15 cellular contexts compared by ENCODE assay signal in genomic region chr3:122395582-122395981, GRCh38.
"Had no signal": no experiment of that assay in that cellular context is flagged by ENCODE, and none has a peak within 500 bp of the region (broad histone marks: within the 10 kb centered on the region; RNA-seq: fewer than 3 reads in every experiment).

No MANE protein-coding gene starts in this region.

- H3K27ac Mint-ChIP-seq: activated CD4-positive, alpha-beta memory T cell treated with anti-CD3 and anti-CD28 coated beads, Interleukin-2, amount 10 ng/mL, durations not matched to agents 7 days and 5 days; activated naive CD8-positive, alpha-beta T cell treated with anti-CD3 and anti-CD28 coated beads, Interleukin-2, amount 10 ng/mL, durations not matched to agents 7 days and 5 days; effector memory CD8-positive, alpha-beta T cell; type B pancreatic cell had no signal

- H3K27ac ChIP-seq: epithelial cell of prostate, lower lobe of right lung, psoas muscle, right lobe of liver, WERI-Rb-1 had no signal

- H3K9me3 ChIP-seq: lower lobe of right lung, psoas muscle, right lobe of liver had no signal

- H3K9me3 Mint-ChIP-seq: activated CD4-positive, alpha-beta memory T cell treated with anti-CD3 and anti-CD28 coated beads, Interleukin-2, amount 10 ng/mL, durations not matched to agents 7 days and 5 days; activated naive CD8-positive, alpha-beta T cell treated with anti-CD3 and anti-CD28 coated beads, Interleukin-2, amount 10 ng/mL, durations not matched to agents 7 days and 5 days; effector memory CD8-positive, alpha-beta T cell; neural crest cell; stimulated activated naive CD8-positive, alpha-beta T cell treated with anti-CD3 and anti-CD28 coated beads, Interleukin-15, amount 100 ng/mL, for 72 hours; type B pancreatic cell had no signal

- H3K27me3 ChIP-seq: right lobe of liver had no signal

- H3K4me1 ChIP-seq: psoas muscle had no signal

- H3K4me3 Mint-ChIP-seq: activated CD4-positive, alpha-beta memory T cell treated with anti-CD3 and anti-CD28 coated beads, Interleukin-2, amount 10 ng/mL, durations not matched to agents 7 days and 5 days; activated naive CD8-positive, alpha-beta T cell treated with anti-CD3 and anti-CD28 coated beads, Interleukin-2, amount 10 ng/mL, durations not matched to agents 7 days and 5 days; effector memory CD8-positive, alpha-beta T cell; neural crest cell; stimulated activated naive CD8-positive, alpha-beta T cell treated with anti-CD3 and anti-CD28 coated beads, Interleukin-15, amount 100 ng/mL, for 72 hours; type B pancreatic cell had no signal

- DNase-seq: activated CD4-positive, alpha-beta memory T cell treated with anti-CD3 and anti-CD28 coated beads, Interleukin-2, amount 10 ng/mL, durations not matched to agents 7 days and 5 days; activated naive CD8-positive, alpha-beta T cell treated with anti-CD3 and anti-CD28 coated beads, Interleukin-2, amount 10 ng/mL, durations not matched to agents 7 days and 5 days; anterior cingulate cortex; dermis blood vessel endothelial cell; effector memory CD8-positive, alpha-beta T cell; left colon; lower lobe of right lung; psoas muscle; right lobe of liver; stimulated activated naive CD8-positive, alpha-beta T cell treated with anti-CD3 and anti-CD28 coated beads, Interleukin-15, amount 100 ng/mL, for 72 hours; T-helper 9 cell; WERI-Rb-1 had no signal

- H3K4me3 ChIP-seq: lower lobe of right lung, psoas muscle, right lobe of liver had no signal

- H3K27me3 Mint-ChIP-seq: activated CD4-positive, alpha-beta memory T cell treated with anti-CD3 and anti-CD28 coated beads, Interleukin-2, amount 10 ng/mL, durations not matched to agents 7 days and 5 days; activated naive CD8-positive, alpha-beta T cell treated with anti-CD3 and anti-CD28 coated beads, Interleukin-2, amount 10 ng/mL, durations not matched to agents 7 days and 5 days; effector memory CD8-positive, alpha-beta T cell; stimulated activated naive CD8-positive, alpha-beta T cell treated with anti-CD3 and anti-CD28 coated beads, Interleukin-15, amount 100 ng/mL, for 72 hours; type B pancreatic cell had no signal

- H3K36me3 ChIP-seq: lower lobe of right lung, right lobe of liver had no signal
